19 cellular contexts compared by ENCODE assay signal in the genomic region with DNA sequence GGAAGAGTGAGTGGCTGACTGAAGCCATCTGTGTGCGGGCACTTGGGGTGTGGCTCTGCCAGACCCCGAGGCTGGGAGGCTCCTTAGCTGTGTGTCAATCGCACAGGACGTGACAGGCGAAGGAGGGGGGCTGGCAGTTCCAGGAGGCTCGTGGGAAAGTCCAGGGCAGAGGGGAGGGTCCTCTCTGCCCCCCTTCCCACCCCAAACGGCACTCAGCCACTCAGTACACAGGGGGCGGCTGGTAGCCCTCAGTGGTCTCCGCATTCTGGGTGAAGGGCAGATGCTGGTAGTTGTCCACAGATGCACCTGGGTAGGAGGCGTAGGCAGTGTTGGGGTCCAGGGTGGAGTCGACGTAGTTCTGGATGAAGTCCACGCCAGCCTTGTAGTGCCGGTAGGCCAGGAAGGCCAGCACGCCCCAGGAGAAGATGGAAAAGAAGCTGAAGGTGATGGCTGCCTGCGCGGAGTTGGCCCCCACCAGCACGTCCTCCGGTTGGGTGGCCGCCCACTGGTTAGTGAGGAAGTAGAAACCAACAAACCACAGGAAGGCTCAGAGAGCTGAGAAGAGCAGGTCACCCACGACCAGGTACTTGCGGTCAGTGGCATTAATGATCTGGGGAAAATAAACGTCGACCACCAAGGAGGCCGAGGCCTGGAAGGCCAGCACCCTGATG.
DNase-seq lines count a peak whose midpoint lies in the region; ATAC-seq, FAIRE-seq and TF ChIP-seq lines count a peak whose summit lies in the region.
"Had no signal": no experiment of that assay in that cellular context is flagged by ENCODE, and none has a peak within 500 bp of the region (broad histone marks: within the 10 kb centered on the region; RNA-seq: fewer than 3 reads in every experiment).

No MANE protein-coding gene starts in this region.

- no peaks in the 10 kb centered on the region for H3K27me3 ChIP-seq in GM12878 (replicated peaks in 1 of 2; ENCODE audit: control insufficient read depth in 2 of 2, insufficient read depth in 2 of 2, low read length in 1 of 2)

- WGBS in GM12878 (ENCODE audit: insufficient coverage, insufficient replicate concordance, low lambda C conversion rate, missing lambda C conversion rate), result 54% methylated on average over 25 of the region's 25 CpGs

- H3K79me2 ChIP-seq in GM12878 (ENCODE audit: control insufficient read depth, insufficient read depth, low read length), result no peaks in the 10 kb centered on the region

- H3K9me3 ChIP-seq in GM12878 (replicated peaks; ENCODE audit: control insufficient read depth, insufficient read depth, low read length), result no peaks in the 10 kb centered on the region; the same call in 2 of the 3 replicates

- no peak overlapping the region for H3K4me3 ChIP-seq in GM12878

- H3K9me3 Mint-ChIP-seq in activated naive CD4-positive, alpha-beta T cell treated with anti-CD3 and anti-CD28 coated beads, Interleukin-2, amount 10 ng/mL, durations not matched to agents 7 days and 5 days, result peaks cover 3% of the 10 kb centered on the region
- no peaks in the 10 kb centered on the region for H3K9me3 Mint-ChIP-seq in natural killer cell
- no peaks in the 10 kb centered on the region for H3K9me3 Mint-ChIP-seq in stimulated activated memory B cell treated with anti-CD40 and anti-IgM and Interleukin-4, amounts not matched to agents 10 μg/mL and 1 μg/mL and 100 μg/mL, for 72 hours
- H3K9me3 Mint-ChIP-seq: CD4-positive, alpha-beta T cell; HFFc6 had no signal

- H3K36me3 Mint-ChIP-seq in activated naive CD4-positive, alpha-beta T cell treated with anti-CD3 and anti-CD28 coated beads, Interleukin-2, amount 10 ng/mL, durations not matched to agents 7 days and 5 days, result peaks cover 5% of the 10 kb centered on the region
- no peaks in the 10 kb centered on the region for H3K36me3 Mint-ChIP-seq in natural killer cell
- no peaks in the 10 kb centered on the region for H3K36me3 Mint-ChIP-seq in stimulated activated memory B cell treated with anti-CD40 and anti-IgM and Interleukin-4, amounts not matched to agents 10 μg/mL and 1 μg/mL and 100 μg/mL, for 72 hours

- no peak for FAIRE-seq in GM12878 (lab: Jason Lieb, UNC)
- FAIRE-seq: HepG2, HTR-8/SVneo had no signal

- TF ChIP-seq RAD21 in GM12878 (IDR thresholded peaks at IDR 0.05; ENCODE audit: insufficient read depth, low read depth, low read length), result no peak

- SMC1A ChIA-PET in GM12878 (lab: Charles Lee; ENCODE audit: uncharacterized antibody, unreplicated experiment), result interaction anchor here (0.7 kb wide), 1 partner anchor 173 kb away, joined by 3 read pairs; no protein-coding TSS in a partner anchor

- H3K27me3 Mint-ChIP-seq in activated naive CD4-positive, alpha-beta T cell treated with anti-CD3 and anti-CD28 coated beads, Interleukin-2, amount 10 ng/mL, durations not matched to agents 7 days and 5 days, result peaks cover 3% of the 10 kb centered on the region
- H3K27me3 Mint-ChIP-seq in natural killer cell (ENCODE audit: low read depth in 2 of 2), result peaks cover 0 to 10% of the 10 kb centered on the region in 2 donors
- H3K27me3 Mint-ChIP-seq in stimulated activated memory B cell treated with anti-CD40 and anti-IgM and Interleukin-4, amounts not matched to agents 10 μg/mL and 1 μg/mL and 100 μg/mL, for 72 hours, result peaks cover 23% of the 10 kb centered on the region
- H3K27me3 Mint-ChIP-seq: CD4-positive, alpha-beta T cell had no signal

- H3K4me1 Mint-ChIP-seq in activated naive CD4-positive, alpha-beta T cell treated with anti-CD3 and anti-CD28 coated beads, Interleukin-2, amount 10 ng/mL, durations not matched to agents 7 days and 5 days, result no peaks in the 10 kb centered on the region
- H3K4me1 Mint-ChIP-seq in natural killer cell, result peaks cover 19 to 20% of the 10 kb centered on the region in 2 donors
- H3K4me1 Mint-ChIP-seq in stimulated activated memory B cell treated with anti-CD40 and anti-IgM and Interleukin-4, amounts not matched to agents 10 μg/mL and 1 μg/mL and 100 μg/mL, for 72 hours, result peaks cover 13% of the 10 kb centered on the region

- TF ChIP-seq POLR2A in GM12878 (IDR thresholded peaks at IDR 0.05; ENCODE audit: low read depth, low read length), result no peak

- CTCF ChIA-PET in activated naive CD4-positive, alpha-beta T cell treated with anti-CD3 and anti-CD28 coated beads, Interleukin-2, amount 10 ng/mL, durations not matched to agents 7 days and 5 days (lab: Charles Lee), result interaction anchor here (1.4 kb wide), 1 partner anchor 29 kb away, joined by 3 read pairs; no protein-coding TSS in a partner anchor
- CTCF ChIA-PET in GM12878 (lab: Yijun Ruan, JAX), result interaction anchor here (1.1 to 1.5 kb wide), 3 partner anchors 17 to 173 kb away, joined by 3 read pairs; no protein-coding TSS in a partner anchor

- in situ Hi-C loops in GM12878 (cut with MboI), result no loop called here

- no peak overlapping the region for H3K4me2 ChIP-seq in GM12878 (ENCODE audit: control insufficient read depth, insufficient read depth)

- POLR2A ChIA-PET in GM12878 (lab: Charles Lee), result no interaction called here

- H4K20me1 ChIP-seq in GM12878 (ENCODE audit: control insufficient read depth, insufficient read depth), result no peaks in the 10 kb centered on the region

- no peaks in the 10 kb centered on the region for H3K36me3 ChIP-seq in GM12878 (ENCODE audit: control insufficient read depth in 2 of 2, insufficient read depth in 2 of 2, low read length in 1 of 2)

- no peak overlapping the region for H3K9ac ChIP-seq in GM12878 (ENCODE audit: control insufficient read depth, insufficient read depth, low read length)

- no TSS peak for BruUV-seq in GM12878 (replicated peaks; lab: Mats Ljungman, UMichigan)

- intact Hi-C loops in GM12878 (cut with micrococcal nuclease; ENCODE audit: unreplicated experiment) (no loop called here), natural killer cell (cut with micrococcal nuclease) (no loop called here)

- no peak for DNase-seq in activated naive CD4-positive, alpha-beta T cell treated with anti-CD3 and anti-CD28 coated beads, Interleukin-2, amount 10 ng/mL, durations not matched to agents 7 days and 5 days
- no peak for DNase-seq in activated naive CD4-positive, alpha-beta T cell treated with anti-CD3 and anti-CD28 coated beads, Interleukin-2, amount 50 U/mL, for 16 hours
- DNase-seq in GM12878 (ENCODE audit: low read depth, low spot score), result no peak
- DNase-seq in natural killer cell, result no peak
- no peak for DNase-seq in middle frontal gyrus (ENCODE audit: extremely low spot score, low spot score)
- DNase-seq in AG08396 (ENCODE audit: low spot score), result no peak
- no peak for DNase-seq in SHP77 (lab: John Stamatoyannopoulos, UW)
- DNase-seq: AML-193; C1 segment of cervical spinal cord; Calu3; CD4-positive, alpha-beta T cell; DMS 273 treated with DMSO at 0.1 percent for 48 hours; GOT3; HCEC 1CT; HFFc6 had no signal

- H3K4me3 Mint-ChIP-seq in activated naive CD4-positive, alpha-beta T cell treated with anti-CD3 and anti-CD28 coated beads, Interleukin-2, amount 10 ng/mL, durations not matched to agents 7 days and 5 days, result no peak overlapping the region
- peak overlapping the region; percentile 68 for H3K4me3 Mint-ChIP-seq in natural killer cell
- H3K4me3 Mint-ChIP-seq in stimulated activated memory B cell treated with anti-CD40 and anti-IgM and Interleukin-4, amounts not matched to agents 10 μg/mL and 1 μg/mL and 100 μg/mL, for 72 hours, result peak overlapping the region; percentile 21
- H3K4me3 Mint-ChIP-seq: CD4-positive, alpha-beta T cell; HFFc6 had no signal

- ATAC-seq in GM12878 (peak; percentile 31; the same call in 1 of the 3 replicates), natural killer cell (peak; percentile 35 to 75 (median 36))
- peak; percentile 63 for ATAC-seq in stimulated activated memory B cell treated with anti-CD40 and anti-IgM and Interleukin-4, amounts not matched to agents 10 μg/mL and 1 μg/mL and 100 μg/mL, for 72 hours
- ATAC-seq: HepG2 had no signal

- no peak for TF ChIP-seq EP300 in GM12878 (IDR thresholded peaks at IDR 0.05; ENCODE audit: borderline replicate concordance in 1 of 2, control insufficient read depth in 1 of 2, low read depth in 2 of 2, low read length in 2 of 2)

- TF ChIP-seq CTCF in GM12878 (IDR thresholded peaks at IDR 0.05 in 2 of 3, conservative IDR thresholded peaks at IDR 0.05 in 1 of 3; ENCODE audit: control insufficient read depth in 2 of 3, extremely low read depth in 1 of 3, insufficient read depth in 1 of 3, low read depth in 3 of 3, low read length in 3 of 3) (no peak), natural killer cell (IDR thresholded peaks at IDR 0.05) (no peak)

- no peak overlapping the region for H3K27ac ChIP-seq in GM12878 (ENCODE audit: control insufficient read depth, insufficient read depth)
- H3K27ac ChIP-seq: 22Rv1 had no signal

- H3K27ac Mint-ChIP-seq in activated naive CD4-positive, alpha-beta T cell treated with anti-CD3 and anti-CD28 coated beads, Interleukin-2, amount 10 ng/mL, durations not matched to agents 7 days and 5 days, result peak overlapping the region; percentile 59
- no peak overlapping the region for H3K27ac Mint-ChIP-seq in natural killer cell
- H3K27ac Mint-ChIP-seq in stimulated activated memory B cell treated with anti-CD40 and anti-IgM and Interleukin-4, amounts not matched to agents 10 μg/mL and 1 μg/mL and 100 μg/mL, for 72 hours, result no peak overlapping the region
- H3K27ac Mint-ChIP-seq: CD4-positive, alpha-beta T cell; HFFc6 had no signal

- H2AFZ ChIP-seq in GM12878 (ENCODE audit: control insufficient read depth, low read depth, low read length), result no peak overlapping the region

- RAD21 ChIA-PET in GM12878 (lab: Charles Lee; ENCODE audit: unreplicated experiment), result no interaction called here

- H3K4me1 ChIP-seq in GM12878 (ENCODE audit: control insufficient read depth, insufficient read depth, low read length), result no peaks in the 10 kb centered on the region

TF ChIP-seq in GM12878, 131 proteins besides CTCF, POLR2A, EP300 and RAD21 (continues in another document):
- no peak for TF ChIP-seq HDAC6 (IDR thresholded peaks at IDR 0.05; ENCODE audit: unreplicated experiment)
- TF ChIP-seq MEF2B (IDR thresholded peaks at IDR 0.05; ENCODE audit: partially characterized antibody, poor library complexity, severe bottlenecking), result no peak
- TF ChIP-seq RCOR1 (conservative IDR thresholded peaks at IDR 0.05; ENCODE audit: low read depth, low read length), result no peak
